15 cellular contexts compared by ENCODE assay signal in genomic region chr18:51739044-51739666, GRCh38.
DNase-seq lines count a peak whose midpoint lies in the region; ATAC-seq and TF ChIP-seq lines count a peak whose summit lies in the region.
"Had no signal": no experiment of that assay in that cellular context is flagged by ENCODE, and none has a peak within 500 bp of the region (broad histone marks: within the 10 kb centered on the region; RNA-seq: fewer than 3 reads in every experiment).

No MANE protein-coding gene starts in this region.

- H3K36me3 Mint-ChIP-seq in endothelial cell (ENCODE audit: low read depth, unreplicated experiment), result no peaks in the 10 kb centered on the region
- H3K36me3 Mint-ChIP-seq: IgD-negative memory B cell had no signal

- no peak overlapping the region for H3K27ac Mint-ChIP-seq in endothelial cell (ENCODE audit: unreplicated experiment)
- H3K27ac Mint-ChIP-seq: IgD-negative memory B cell had no signal

- no peaks in the 10 kb centered on the region for H3K4me1 Mint-ChIP-seq in endothelial cell (ENCODE audit: unreplicated experiment)

- TF ChIP-seq CTCF in endothelial cell (IDR thresholded peaks at IDR 0.05; ENCODE audit: unreplicated experiment), result no peak

- H3K4me3 Mint-ChIP-seq in endothelial cell (ENCODE audit: unreplicated experiment), result no peak overlapping the region
- H3K4me3 Mint-ChIP-seq: IgD-negative memory B cell had no signal

- no peaks in the 10 kb centered on the region for H3K27me3 Mint-ChIP-seq in endothelial cell (ENCODE audit: unreplicated experiment)
- H3K27me3 Mint-ChIP-seq: IgD-negative memory B cell had no signal

- H3K9me3 Mint-ChIP-seq in endothelial cell (ENCODE audit: unreplicated experiment), result no peaks in the 10 kb centered on the region
- H3K9me3 Mint-ChIP-seq: IgD-negative memory B cell had no signal

- no peak for DNase-seq in endothelial cell (ENCODE audit: low spot score)
- no peak for DNase-seq in stimulated activated naive CD4-positive, alpha-beta T cell (lab: John Stamatoyannopoulos, UW)
- no peak for DNase-seq in SW 1271 (lab: John Stamatoyannopoulos, UW)
- DNase-seq in foreskin melanocyte, result no peak
- DNase-seq: activated CD4-positive, CD25-positive, alpha-beta regulatory T cell treated with anti-CD3 and anti-CD28 coated beads, Interleukin-2, amount 50 U/mL, for 72 hours; GOT3; mammary epithelial cell; NCI-H748 treated with DMSO at 0.1 percent for 48 hours; SK-N-SH; stimulated activated CD4-positive, alpha-beta T cell treated with anti-CD3 and anti-CD28 coated beads, Interleukin-15, amount 100 ng/mL, for 24 hours had no signal

- peak; percentile 93 for ATAC-seq in GM18508 (IDR thresholded peaks at IDR 0.05; ENCODE audit: insufficient read depth, unreplicated experiment)
- ATAC-seq in GM21367 (IDR thresholded peaks at IDR 0.05; ENCODE audit: unreplicated experiment), result peak; percentile 91
- peak; percentile 95 for ATAC-seq in HG02938 (IDR thresholded peaks at IDR 0.05; ENCODE audit: unreplicated experiment)
- peak; percentile 86 for ATAC-seq in HG03558 (IDR thresholded peaks at IDR 0.05; ENCODE audit: extremely low read depth, unreplicated experiment)
